ENCODE assay signal across 1 cellular context in the genomic region with DNA sequence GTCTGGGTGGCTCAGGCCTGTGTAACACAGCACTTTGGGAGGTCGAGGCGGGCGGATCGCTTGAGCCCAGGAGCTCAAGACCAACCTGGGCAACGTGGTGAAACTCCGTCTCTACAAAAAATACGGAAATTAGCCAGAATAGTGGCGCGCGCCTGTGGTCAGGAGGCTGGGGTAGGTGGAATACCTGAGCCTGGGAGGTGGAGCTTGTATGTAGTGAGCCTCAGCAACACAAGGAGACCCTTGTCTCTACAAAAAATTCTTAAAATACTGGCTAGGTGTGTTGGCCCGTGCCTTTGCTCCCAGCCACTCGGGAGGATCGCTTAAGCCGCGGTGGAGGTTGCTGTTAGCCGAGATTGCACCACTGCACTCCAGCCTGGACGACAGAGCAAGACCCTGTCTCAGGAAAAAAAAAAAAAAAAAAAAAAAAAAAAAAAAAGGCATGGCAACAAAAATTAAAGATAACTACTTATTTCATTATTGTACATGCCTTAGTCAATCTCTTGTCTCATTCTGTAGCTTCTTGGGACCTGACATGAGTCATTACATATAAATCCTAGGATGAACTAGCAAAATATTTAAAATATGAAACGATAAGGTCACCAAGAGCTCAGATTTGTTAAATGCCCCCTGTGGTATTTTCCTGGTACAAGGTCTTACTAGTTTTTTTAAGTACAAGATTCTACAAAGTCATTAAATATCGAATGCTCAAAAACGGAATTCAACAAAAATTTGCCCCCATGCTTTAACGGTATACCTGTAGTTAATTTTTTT.
TF ChIP-seq lines count a peak whose summit lies in the region.

No MANE protein-coding gene starts in this region.

TF ChIP-seq in GM23338, 12 proteins besides CTCF, POLR2A, EP300 and RAD21 (continued from another document):
- TF ChIP-seq, protein P1, sequence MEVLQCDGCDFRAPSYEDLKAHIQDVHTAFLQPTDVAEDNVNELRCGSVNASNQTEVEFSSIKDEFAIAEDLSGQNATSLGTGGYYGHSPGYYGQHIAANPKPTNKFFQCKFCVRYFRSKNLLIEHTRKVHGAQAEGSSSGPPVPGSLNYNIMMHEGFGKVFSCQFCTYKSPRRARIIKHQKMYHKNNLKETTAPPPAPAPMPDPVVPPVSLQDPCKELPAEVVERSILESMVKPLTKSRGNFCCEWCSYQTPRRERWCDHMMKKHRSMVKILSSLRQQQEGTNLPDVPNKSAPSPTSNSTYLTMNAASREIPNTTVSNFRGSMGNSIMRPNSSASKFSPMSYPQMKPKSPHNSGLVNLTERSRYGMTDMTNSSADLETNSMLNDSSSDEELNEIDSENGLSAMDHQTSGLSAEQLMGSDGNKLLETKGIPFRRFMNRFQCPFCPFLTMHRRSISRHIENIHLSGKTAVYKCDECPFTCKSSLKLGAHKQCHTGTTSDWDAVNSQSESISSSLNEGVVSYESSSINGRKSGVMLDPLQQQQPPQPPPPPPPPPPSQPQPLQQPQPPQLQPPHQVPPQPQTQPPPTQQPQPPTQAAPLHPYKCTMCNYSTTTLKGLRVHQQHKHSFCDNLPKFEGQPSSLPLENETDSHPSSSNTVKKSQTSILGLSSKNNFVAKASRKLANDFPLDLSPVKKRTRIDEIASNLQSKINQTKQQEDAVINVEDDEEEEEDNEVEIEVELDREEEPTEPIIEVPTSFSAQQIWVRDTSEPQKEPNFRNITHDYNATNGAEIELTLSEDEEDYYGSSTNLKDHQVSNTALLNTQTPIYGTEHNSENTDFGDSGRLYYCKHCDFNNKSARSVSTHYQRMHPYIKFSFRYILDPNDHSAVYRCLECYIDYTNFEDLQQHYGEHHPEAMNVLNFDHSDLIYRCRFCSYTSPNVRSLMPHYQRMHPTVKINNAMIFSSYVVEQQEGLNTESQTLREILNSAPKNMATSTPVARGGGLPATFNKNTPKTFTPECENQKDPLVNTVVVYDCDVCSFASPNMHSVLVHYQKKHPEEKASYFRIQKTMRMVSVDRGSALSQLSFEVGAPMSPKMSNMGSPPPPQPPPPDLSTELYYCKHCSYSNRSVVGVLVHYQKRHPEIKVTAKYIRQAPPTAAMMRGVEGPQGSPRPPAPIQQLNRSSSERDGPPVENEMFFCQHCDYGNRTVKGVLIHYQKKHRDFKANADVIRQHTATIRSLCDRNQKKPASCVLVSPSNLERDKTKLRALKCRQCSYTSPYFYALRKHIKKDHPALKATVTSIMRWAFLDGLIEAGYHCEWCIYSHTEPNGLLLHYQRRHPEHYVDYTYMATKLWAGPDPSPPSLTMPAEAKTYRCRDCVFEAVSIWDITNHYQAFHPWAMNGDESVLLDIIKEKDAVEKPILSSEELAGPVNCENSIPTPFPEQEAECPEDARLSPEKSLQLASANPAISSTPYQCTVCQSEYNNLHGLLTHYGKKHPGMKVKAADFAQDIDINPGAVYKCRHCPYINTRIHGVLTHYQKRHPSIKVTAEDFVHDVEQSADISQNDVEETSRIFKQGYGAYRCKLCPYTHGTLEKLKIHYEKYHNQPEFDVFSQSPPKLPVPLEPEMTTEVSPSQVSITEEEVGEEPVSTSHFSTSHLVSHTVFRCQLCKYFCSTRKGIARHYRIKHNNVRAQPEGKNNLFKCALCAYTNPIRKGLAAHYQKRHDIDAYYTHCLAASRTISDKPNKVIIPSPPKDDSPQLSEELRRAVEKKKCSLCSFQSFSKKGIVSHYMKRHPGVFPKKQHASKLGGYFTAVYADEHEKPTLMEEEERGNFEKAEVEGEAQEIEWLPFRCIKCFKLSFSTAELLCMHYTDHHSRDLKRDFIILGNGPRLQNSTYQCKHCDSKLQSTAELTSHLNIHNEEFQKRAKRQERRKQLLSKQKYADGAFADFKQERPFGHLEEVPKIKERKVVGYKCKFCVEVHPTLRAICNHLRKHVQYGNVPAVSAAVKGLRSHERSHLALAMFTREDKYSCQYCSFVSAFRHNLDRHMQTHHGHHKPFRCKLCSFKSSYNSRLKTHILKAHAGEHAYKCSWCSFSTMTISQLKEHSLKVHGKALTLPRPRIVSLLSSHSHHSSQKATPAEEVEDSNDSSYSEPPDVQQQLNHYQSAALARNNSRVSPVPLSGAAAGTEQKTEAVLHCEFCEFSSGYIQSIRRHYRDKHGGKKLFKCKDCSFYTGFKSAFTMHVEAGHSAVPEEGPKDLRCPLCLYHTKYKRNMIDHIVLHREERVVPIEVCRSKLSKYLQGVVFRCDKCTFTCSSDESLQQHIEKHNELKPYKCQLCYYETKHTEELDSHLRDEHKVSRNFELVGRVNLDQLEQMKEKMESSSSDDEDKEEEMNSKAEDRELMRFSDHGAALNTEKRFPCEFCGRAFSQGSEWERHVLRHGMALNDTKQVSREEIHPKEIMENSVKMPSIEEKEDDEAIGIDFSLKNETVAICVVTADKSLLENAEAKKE (CRISPR knock-in tag; IDR thresholded peaks at IDR 0.05): no peak
- TF ChIP-seq CREB1 (CRISPR knock-in tag; IDR thresholded peaks at IDR 0.05; ENCODE audit: low read depth) (no peak), STAT1 (IDR thresholded peaks at IDR 0.05; ENCODE audit: unreplicated experiment) (no peak), NANOG (IDR thresholded peaks at IDR 0.05; ENCODE audit: borderline replicate concordance) (no peak), EZH2phosphoT487 (IDR thresholded peaks at IDR 0.05; ENCODE audit: unreplicated experiment) (no peak)
- TF ChIP-seq, protein P2, sequence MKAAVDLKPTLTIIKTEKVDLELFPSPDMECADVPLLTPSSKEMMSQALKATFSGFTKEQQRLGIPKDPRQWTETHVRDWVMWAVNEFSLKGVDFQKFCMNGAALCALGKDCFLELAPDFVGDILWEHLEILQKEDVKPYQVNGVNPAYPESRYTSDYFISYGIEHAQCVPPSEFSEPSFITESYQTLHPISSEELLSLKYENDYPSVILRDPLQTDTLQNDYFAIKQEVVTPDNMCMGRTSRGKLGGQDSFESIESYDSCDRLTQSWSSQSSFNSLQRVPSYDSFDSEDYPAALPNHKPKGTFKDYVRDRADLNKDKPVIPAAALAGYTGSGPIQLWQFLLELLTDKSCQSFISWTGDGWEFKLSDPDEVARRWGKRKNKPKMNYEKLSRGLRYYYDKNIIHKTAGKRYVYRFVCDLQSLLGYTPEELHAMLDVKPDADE (IDR thresholded peaks at IDR 0.05): no peak
